Comparison of ENCODE assay signal across 8 cellular contexts in genomic region chr20:44886828-44887227, GRCh38. TPM values are rescaled to one million over a fixed set of nuclear protein-coding genes. Genes with fewer than 3 reads are reported as not detected.
DNase-seq lines count a peak whose midpoint lies in the region; TF ChIP-seq lines count a peak whose summit lies in the region.

No MANE protein-coding gene starts in this region.

- no peaks in the 10 kb centered on the region for H3K27me3 Mint-ChIP-seq in progenitor cell of endocrine pancreas

- no peaks in the 10 kb centered on the region for H3K27me3 ChIP-seq in GM06990 (replicated peaks; ENCODE audit: control insufficient read depth, insufficient read depth, low read length)
- H3K27me3 ChIP-seq in SJSA1 (replicated peaks): no peaks in the 10 kb centered on the region
- H3K27me3 ChIP-seq in fibroblast of lung (ENCODE audit: control insufficient read depth, insufficient read depth, low read length): no peaks in the 10 kb centered on the region

- peak overlapping the region; percentile 85 for H3K4me3 Mint-ChIP-seq in progenitor cell of endocrine pancreas (ENCODE audit: low read depth)

- no peaks in the 10 kb centered on the region for H3K36me3 Mint-ChIP-seq in progenitor cell of endocrine pancreas (ENCODE audit: insufficient read depth)

- H3K4me2 ChIP-seq in fibroblast of lung (ENCODE audit: extremely low read depth, insufficient read depth, low read length): peak overlapping the region; percentile 53

- no peaks in the 10 kb centered on the region for H3K9me3 ChIP-seq in SJSA1 (replicated peaks)
- no peaks in the 10 kb centered on the region for H3K9me3 ChIP-seq in fibroblast of lung (ENCODE audit: control insufficient read depth, insufficient read depth, low read depth, low read length)

- no peaks in the 10 kb centered on the region for H3K9me3 Mint-ChIP-seq in progenitor cell of endocrine pancreas (ENCODE audit: low read depth)

- H3K27ac ChIP-seq in SJSA1 (no peak overlapping the region), fibroblast of lung (ENCODE audit: insufficient read depth, low read length) (peak overlapping the region; percentile 93)

- H3K36me3 ChIP-seq in GM06990 (ENCODE audit: control insufficient read depth, insufficient read depth, low read length) (no peaks in the 10 kb centered on the region), SJSA1 (peaks cover 55% of the 10 kb centered on the region), fibroblast of lung (ENCODE audit: control insufficient read depth, insufficient read depth, low read length) (peaks cover 2% of the 10 kb centered on the region)

- no peak overlapping the region for H2AFZ ChIP-seq in fibroblast of lung (ENCODE audit: low read length)

- H3K27ac Mint-ChIP-seq in progenitor cell of endocrine pancreas: peak overlapping the region; percentile 92

- DNase-seq in GM06990 (ENCODE audit: extremely low read depth, insufficient read length) (no peak), SJSA1 (ENCODE audit: low read depth in 1 of 2, low spot score in 2 of 2) (no peak), fibroblast of lung (ENCODE audit: low read depth in 2 of 2) (no peak), progenitor cell of endocrine pancreas (ENCODE audit: low spot score, unreplicated experiment) (no peak), DMS53 (lab: John Stamatoyannopoulos, UW) (no peak), AG20443 (ENCODE audit: low spot score) (no peak), H4 (ENCODE audit: low spot score) (no peak), putamen (ENCODE audit: low spot score) (no peak)

- peak overlapping the region; percentile 97 for H3K9ac ChIP-seq in fibroblast of lung (ENCODE audit: insufficient read depth, low read length)

- peaks cover 7% of the 10 kb centered on the region for H4K20me1 ChIP-seq in fibroblast of lung (ENCODE audit: control insufficient read depth, extremely low read depth, insufficient read depth, low read length)

- TF ChIP-seq CTCF in GM06990 (IDR thresholded peaks at IDR 0.05; ENCODE audit: insufficient read depth, low read length, poor library complexity, severe bottlenecking): no peak
- no peak for TF ChIP-seq CTCF in fibroblast of lung (conservative IDR thresholded peaks at IDR 0.05 in 1 of 2, IDR thresholded peaks at IDR 0.05 in 1 of 2; ENCODE audit: low read depth in 1 of 2, low read length in 2 of 2)
- TF ChIP-seq CTCF in progenitor cell of endocrine pancreas (IDR thresholded peaks at IDR 0.05; ENCODE audit: unreplicated experiment): no peak

- peaks cover 15% of the 10 kb centered on the region for H3K4me1 ChIP-seq in SJSA1 (replicated peaks)
- no peaks in the 10 kb centered on the region for H3K4me1 ChIP-seq in fibroblast of lung (ENCODE audit: control insufficient read depth, extremely low read depth, insufficient read depth, low read length)

- H3K4me3 ChIP-seq in GM06990 (replicated peaks; ENCODE audit: low read depth, low read length) (peak overlapping the region; percentile 94), SJSA1 (peak overlapping the region; percentile 93), fibroblast of lung (replicated peaks in 1 of 4; ENCODE audit: control extremely low read depth in 1 of 4, insufficient read depth in 1 of 4, low read depth in 3 of 4, low read length in 4 of 4) (peak overlapping the region; percentile 80 to 99 (median 89))

- peaks cover 62% of the 10 kb centered on the region for H3K79me2 ChIP-seq in fibroblast of lung (ENCODE audit: control insufficient read depth, insufficient read depth, low read length)

- H3K4me1 Mint-ChIP-seq in progenitor cell of endocrine pancreas (ENCODE audit: low read depth): peaks cover 23% of the 10 kb centered on the region

RNA-seq across cellular contexts. Expression of gene YWHAB, which starts 1.3 kb away (rescaled TPM):
- total RNA-seq in SJSA1 (2014; rRNA removed; shearing (Covaris generic)): 84.0 and 95.5 TPM in 2 replicates
- total RNA-seq in fibroblast of lung (77.6 and 89.7 TPM in 2 replicates), progenitor cell of endocrine pancreas (125 and 126 TPM in 2 replicates)
- 282 and 321 TPM in 2 replicates for polyA plus RNA-seq in fibroblast of lung
- 225 and 241 TPM in 2 replicates for polyA plus RNA-seq in fibroblast of lung (2012)
- polyA minus RNA-seq in fibroblast of lung (ENCODE audit: low replicate concordance): 25.4 and 28.5 TPM in 2 replicates
- total RNA-seq in H4 (2014; rRNA removed; shearing (Covaris generic)): 51.6 and 73.7 TPM in 2 replicates

RNA-seq across cellular contexts. Expression of gene PABPC1L, which starts 23.0 kb away (rescaled TPM):
- total RNA-seq in SJSA1 (2014; rRNA removed; shearing (Covaris generic)): 3.9 and 4.8 TPM in 2 replicates
- total RNA-seq in fibroblast of lung (6.7 and 11.9 TPM in 2 replicates), progenitor cell of endocrine pancreas (211 and 219 TPM in 2 replicates)
- polyA plus RNA-seq in fibroblast of lung: 11.6 and 17.8 TPM in 2 replicates
- 5.9 and 9.5 TPM in 2 replicates for polyA plus RNA-seq in fibroblast of lung (2012)
- polyA minus RNA-seq in fibroblast of lung (ENCODE audit: low replicate concordance): 3.4 and 5.4 TPM in 2 replicates
- 1.4 and 3.5 TPM in 2 replicates for total RNA-seq in H4 (2014; rRNA removed; shearing (Covaris generic))

Comparison
In these comparisons a context has a peak if more than half of its experiments do, and no peak if none do; other contexts are left out.
1. RNA of gene PABPC1L, which starts 23.0 kb away (total RNA-seq): 211 to 219 TPM in progenitor cell of endocrine pancreas; 6.7 to 11.9 TPM in fibroblast of lung, 3.9 to 4.8 TPM in SJSA1 and 1.4 to 3.5 TPM in H4; every median in the first group is over 10 times any median in the second.
2. Peak in every context shown above with its lines, with median percentiles within 50 percentile points of each other: H3K4me3 ChIP-seq.